ENCODE assay signal across 18 cellular contexts in the genomic region with DNA sequence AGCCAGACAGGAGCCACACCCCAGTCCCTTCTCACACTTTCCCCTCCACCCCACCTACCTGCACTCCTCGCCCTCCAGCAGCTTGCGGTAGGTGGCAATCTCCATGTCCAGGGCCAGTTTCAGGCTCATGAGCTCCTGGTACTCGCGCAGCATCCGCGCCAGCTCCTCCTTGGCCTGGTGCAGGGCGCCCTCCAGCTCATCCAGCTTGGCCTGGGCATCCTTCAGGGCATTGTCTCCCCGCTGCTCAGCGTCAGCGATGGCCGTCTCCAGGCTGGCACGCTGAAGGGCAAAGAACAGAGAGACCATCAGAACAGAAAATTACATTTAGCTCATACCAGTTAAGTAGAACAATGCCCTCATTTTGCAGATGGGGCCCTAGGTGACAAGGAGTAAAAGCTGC. TPM values are rescaled to one million over a fixed set of nuclear protein-coding genes. Genes with fewer than 3 reads are reported as not detected.
A peak's percentile ranks its signal among the peaks of the same experiment; 100 is the strongest.
DNase-seq lines count a peak whose midpoint lies in the region; ATAC-seq lines count a peak whose summit lies in the region.
"Had no signal": no experiment of that assay in that cellular context is flagged by ENCODE, and none has a peak within 500 bp of the region (broad histone marks: within the 10 kb centered on the region; RNA-seq: fewer than 3 reads in every experiment).

No MANE protein-coding gene starts in this region.

- H3K4me1 Mint-ChIP-seq in immature natural killer cell = peaks cover 51 to 81% of the 10 kb centered on the region in 2 donors
- H3K4me1 Mint-ChIP-seq in natural killer cell treated with Interleukin-12 subunit alpha and Interleukin-12 subunit beta and Interleukin-15 and Interleukin-18, amount 100 ng/mL, for 72 hours (ENCODE audit: low read depth in 2 of 2) = peaks cover 29 to 53% of the 10 kb centered on the region in 2 donors
- H3K4me1 Mint-ChIP-seq: CD14-positive monocyte had no signal

- H3K4me2 ChIP-seq in Karpas-422 (ENCODE audit: low read depth, low read length, poor library complexity, severe bottlenecking) = no peak overlapping the region

- no peaks in the 10 kb centered on the region for H3K36me3 Mint-ChIP-seq in immature natural killer cell
- no peaks in the 10 kb centered on the region for H3K36me3 Mint-ChIP-seq in natural killer cell treated with Interleukin-12 subunit alpha and Interleukin-12 subunit beta and Interleukin-15 and Interleukin-18, amount 100 ng/mL, for 72 hours
- H3K36me3 Mint-ChIP-seq: CD14-positive monocyte; CD8-positive, alpha-beta T cell had no signal

- H3K4me1 ChIP-seq in Karpas-422 (ENCODE audit: low read length) = no peaks in the 10 kb centered on the region

- H4K20me1 ChIP-seq in Karpas-422 (ENCODE audit: insufficient read depth, low read depth, low read length) = 0 out of 2 replicates have a peak, but pooled peaks cover 4% of the 10 kb centered on the region

- ATAC-seq in natural killer cell treated with Interleukin-12 subunit alpha and Interleukin-12 subunit beta and Interleukin-15 and Interleukin-18, amount 100 ng/mL, for 72 hours = no peak
- no peak for ATAC-seq in GM21528 (IDR thresholded peaks at IDR 0.05; ENCODE audit: low FRiP score, unreplicated experiment)
- ATAC-seq: CD8-positive, alpha-beta T cell; HCT116 had no signal

- H3K9ac ChIP-seq in Karpas-422 (ENCODE audit: low read length) = no peak overlapping the region
- H3K9ac ChIP-seq: GM23248 had no signal

- no peak overlapping the region for H3K4me3 ChIP-seq in Karpas-422 (ENCODE audit: low read length)
- H3K4me3 ChIP-seq: GM23248 had no signal

- peaks cover 14 to 29% (median 24%) of the 10 kb centered on the region in 3 donors for H3K27me3 Mint-ChIP-seq in immature natural killer cell (ENCODE audit: low read depth in 3 of 3)
- peaks cover 0 to 11% of the 10 kb centered on the region in 2 donors for H3K27me3 Mint-ChIP-seq in natural killer cell treated with Interleukin-12 subunit alpha and Interleukin-12 subunit beta and Interleukin-15 and Interleukin-18, amount 100 ng/mL, for 72 hours

- no peaks in the 10 kb centered on the region for H3K79me2 ChIP-seq in Karpas-422 (ENCODE audit: low read length)

- H3K27me3 ChIP-seq in Karpas-422 (ENCODE audit: low read length) = no peaks in the 10 kb centered on the region

- no peaks in the 10 kb centered on the region for H3K36me3 ChIP-seq in Karpas-422 (ENCODE audit: insufficient read depth, low read length)

- H3K9me2 ChIP-seq in Karpas-422 (replicated peaks; ENCODE audit: insufficient read depth, low read length) = no peaks in the 10 kb centered on the region

- H3K9me3 ChIP-seq in Karpas-422 (ENCODE audit: low read length) = no peaks in the 10 kb centered on the region

- DNase-seq in NCI-H2029 (lab: John Stamatoyannopoulos, UW) (peak; percentile 4), NCI-H2029 treated with DMSO at 0.1 percent for 48 hours (lab: John Stamatoyannopoulos, UW) (no peak), immature natural killer cell (no peak), superior temporal gyrus (ENCODE audit: extremely low spot score) (peak; percentile 30), Karpas-422 (no peak), NAMALWA (ENCODE audit: low spot score) (no peak)
- no peak for DNase-seq in natural killer cell treated with Interleukin-12 subunit alpha and Interleukin-12 subunit beta and Interleukin-15 and Interleukin-18, amount 100 ng/mL, for 72 hours (ENCODE audit: low spot score)
- DNase-seq: CD8-positive, alpha-beta T cell; DMS153; DND-41; GDM1; GM23248 had no signal

- no peaks in the 10 kb centered on the region for H3K9me3 Mint-ChIP-seq in immature natural killer cell
- H3K9me3 Mint-ChIP-seq in natural killer cell treated with Interleukin-12 subunit alpha and Interleukin-12 subunit beta and Interleukin-15 and Interleukin-18, amount 100 ng/mL, for 72 hours = no peaks in the 10 kb centered on the region
- H3K9me3 Mint-ChIP-seq: CD14-positive monocyte; CD8-positive, alpha-beta T cell had no signal

- peak overlapping the region; percentile 76 to 92 (median 87) for H3K4me3 Mint-ChIP-seq in immature natural killer cell
- H3K4me3 Mint-ChIP-seq in natural killer cell treated with Interleukin-12 subunit alpha and Interleukin-12 subunit beta and Interleukin-15 and Interleukin-18, amount 100 ng/mL, for 72 hours = peak overlapping the region; percentile 28
- H3K4me3 Mint-ChIP-seq: CD14-positive monocyte; CD8-positive, alpha-beta T cell had no signal

- H3K27ac ChIP-seq in Karpas-422 (ENCODE audit: low read length) = no peak overlapping the region
- H3K27ac ChIP-seq: 22Rv1, GM23248 had no signal

- no peak overlapping the region for H2AFZ ChIP-seq in Karpas-422 (ENCODE audit: low read length)
- H2AFZ ChIP-seq: GM23248 had no signal

- peak overlapping the region; percentile 95 to 100 (median 99) for H3K27ac Mint-ChIP-seq in immature natural killer cell
- H3K27ac Mint-ChIP-seq in natural killer cell treated with Interleukin-12 subunit alpha and Interleukin-12 subunit beta and Interleukin-15 and Interleukin-18, amount 100 ng/mL, for 72 hours = peak overlapping the region in 1 of 2 donors; percentile 62
- H3K27ac Mint-ChIP-seq: CD14-positive monocyte; CD8-positive, alpha-beta T cell had no signal

RNA-seq across cellular contexts. Expression of gene KRT74, which starts 5.5 kb away (rescaled TPM):
- not detected for polyA plus RNA-seq in immature natural killer cell
- not detected for total RNA-seq in natural killer cell treated with Interleukin-12 subunit alpha and Interleukin-12 subunit beta and Interleukin-15 and Interleukin-18, amount 100 ng/mL, for 72 hours
- not detected in 2 replicates for total RNA-seq in Karpas-422 (2014; rRNA removed; shearing (Covaris generic); ENCODE audit: low replicate concordance)
- total RNA-seq: A673; CD8-positive, alpha-beta T cell; GM23248 had no signal
- polyA plus RNA-seq: BJ, CD14-positive monocyte, GM23248 had no signal

RNA-seq across cellular contexts. Expression of gene KRT71, which starts 15.2 kb away (rescaled TPM):
- polyA plus RNA-seq in immature natural killer cell = not detected
- not detected for total RNA-seq in natural killer cell treated with Interleukin-12 subunit alpha and Interleukin-12 subunit beta and Interleukin-15 and Interleukin-18, amount 100 ng/mL, for 72 hours
- total RNA-seq in Karpas-422 (2014; rRNA removed; shearing (Covaris generic); ENCODE audit: low replicate concordance) = not detected in 2 replicates
- total RNA-seq: A673; CD8-positive, alpha-beta T cell; GM23248 had no signal
- polyA plus RNA-seq: BJ, CD14-positive monocyte, GM23248 had no signal

RNA-seq across cellular contexts. Expression of gene KRT72, which starts 33.2 kb away (rescaled TPM):
- polyA plus RNA-seq in immature natural killer cell = under 1 TPM in 2 of 3 donors, not detected in 1; 0.34 to 0.93 TPM
- total RNA-seq in natural killer cell treated with Interleukin-12 subunit alpha and Interleukin-12 subunit beta and Interleukin-15 and Interleukin-18, amount 100 ng/mL, for 72 hours = under 1 TPM in 1 of 2 donors, not detected in 1; 0.43 TPM
- total RNA-seq in Karpas-422 (2014; rRNA removed; shearing (Covaris generic); ENCODE audit: low replicate concordance) = not detected in 2 replicates
- total RNA-seq: A673, GM23248 had no signal
- polyA plus RNA-seq: BJ, CD14-positive monocyte, GM23248 had no signal

RNA-seq across cellular contexts. Expression of gene KRT5, which starts 47.9 kb away (rescaled TPM):
- not detected for polyA plus RNA-seq in immature natural killer cell
- total RNA-seq in natural killer cell treated with Interleukin-12 subunit alpha and Interleukin-12 subunit beta and Interleukin-15 and Interleukin-18, amount 100 ng/mL, for 72 hours = not detected
- total RNA-seq in Karpas-422 (2014; rRNA removed; shearing (Covaris generic); ENCODE audit: low replicate concordance) = not detected in 2 replicates
- total RNA-seq: CD8-positive, alpha-beta T cell; GM23248 had no signal
- polyA plus RNA-seq: BJ, CD14-positive monocyte, GM23248 had no signal

RNA-seq across cellular contexts. Expression of gene KRT73, which starts 50.2 kb away (rescaled TPM):
- polyA plus RNA-seq in immature natural killer cell = 1 to 10 TPM in 1 of 3 donors, under 1 TPM in 1, not detected in 1; 0.82 to 3.3 TPM
- total RNA-seq in natural killer cell treated with Interleukin-12 subunit alpha and Interleukin-12 subunit beta and Interleukin-15 and Interleukin-18, amount 100 ng/mL, for 72 hours = under 1 TPM in 1 of 2 donors, not detected in 1; 0.52 TPM
- total RNA-seq in Karpas-422 (2014; rRNA removed; shearing (Covaris generic); ENCODE audit: low replicate concordance) = not detected in 2 replicates
- total RNA-seq: A673, GM23248 had no signal
- polyA plus RNA-seq: BJ, CD14-positive monocyte, GM23248 had no signal

Comparison
In these comparisons a context has a peak if more than half of its experiments do, and no peak if none do; other contexts are left out.
1. DNase-seq: peak in NCI-H2029 (single experiment) and superior temporal gyrus (single experiment); none in NCI-H2029 treated with DMSO at 0.1 percent for 48 hours (single experiment), immature natural killer cell (0 of 3), natural killer cell treated with Interleukin-12 subunit alpha and Interleukin-12 subunit beta and Interleukin-15 and Interleukin-18, amount 100 ng/mL, for 72 hours (single experiment), Karpas-422 (single experiment) and NAMALWA (single experiment).